Comparison of ENCODE assay signal across 16 cellular contexts in the genomic region with DNA sequence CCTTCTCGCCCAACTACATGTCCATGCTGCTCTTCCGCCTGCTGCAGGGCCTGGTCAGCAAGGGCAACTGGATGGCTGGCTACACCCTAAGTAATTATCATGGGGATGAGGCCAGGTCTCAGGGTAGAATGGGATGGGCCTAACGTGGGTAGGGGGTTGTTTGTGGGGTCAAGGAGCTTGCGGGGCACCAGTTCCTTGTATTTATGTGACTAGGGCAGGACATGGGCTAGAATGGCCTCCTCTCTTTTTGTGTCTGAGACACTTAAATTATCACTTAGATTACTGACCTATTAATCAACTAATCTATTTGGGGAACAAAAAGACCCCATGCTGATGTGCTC. TPM values are rescaled to one million over a fixed set of nuclear protein-coding genes. Genes with fewer than 3 reads are reported as not detected.
DNase-seq lines count a peak whose midpoint lies in the region; ATAC-seq and TF ChIP-seq lines count a peak whose summit lies in the region.
"Had no signal": no experiment of that assay in that cellular context is flagged by ENCODE, and none has a peak within 500 bp of the region (broad histone marks: within the 10 kb centered on the region; RNA-seq: fewer than 3 reads in every experiment).

No MANE protein-coding gene starts in this region.

- no peak for TF ChIP-seq CTCF in GM13976 (IDR thresholded peaks at IDR 0.05; ENCODE audit: borderline replicate concordance, control extremely low read depth, extremely low read depth, insufficient read depth, missing control alignments)
- TF ChIP-seq CTCF in HFFc6 (IDR thresholded peaks at IDR 0.05), result no peak
- TF ChIP-seq CTCF in endodermal cell (conservative IDR thresholded peaks at IDR 0.05), result no peak

- H2BK5ac ChIP-seq in neuronal stem cell (ENCODE audit: low read length), result no peak overlapping the region

- H3K27me3 ChIP-seq in endodermal cell (ENCODE audit: control insufficient read depth, insufficient read depth, low read length, poor library complexity, severe bottlenecking) (peaks cover 8% of the 10 kb centered on the region), neuronal stem cell (ENCODE audit: control insufficient read depth in 3 of 3, insufficient read depth in 3 of 3, low read depth in 1 of 3, low read length in 3 of 3) (no peaks in the 10 kb centered on the region)
- H3K27me3 ChIP-seq: MG63 had no signal

- no peaks in the 10 kb centered on the region for H3K9me3 ChIP-seq in endodermal cell (ENCODE audit: control insufficient read depth, low read length)
- no peaks in the 10 kb centered on the region for H3K9me3 ChIP-seq in neuronal stem cell (replicated peaks in 1 of 2; ENCODE audit: control insufficient read depth in 2 of 2, insufficient read depth in 1 of 2, low read depth in 1 of 2, low read length in 2 of 2)
- H3K9me3 ChIP-seq: BE2C, MG63 had no signal

- no peaks in the 10 kb centered on the region for H3K9me3 Mint-ChIP-seq in HFFc6
- no peaks in the 10 kb centered on the region for H3K9me3 Mint-ChIP-seq in endodermal cell
- H3K9me3 Mint-ChIP-seq: CD4-positive, alpha-beta memory T cell had no signal

- H3K27ac Mint-ChIP-seq in HFFc6, result peak overlapping the region; percentile 22; the same call in 1 of the 2 replicates
- no peak overlapping the region for H3K27ac Mint-ChIP-seq in endodermal cell

- H3K23ac ChIP-seq in neuronal stem cell (ENCODE audit: low read depth, low read length, poor library complexity), result peak overlapping the region; percentile 19

- H3K4ac ChIP-seq in neuronal stem cell (ENCODE audit: low read length), result no peak overlapping the region

- peaks cover 6% of the 10 kb centered on the region; the same call in 1 of the 2 replicates for H3K27me3 Mint-ChIP-seq in HFFc6 (ENCODE audit: insufficient read depth)
- H3K27me3 Mint-ChIP-seq in endodermal cell (ENCODE audit: insufficient read depth), result peaks cover 78% of the 10 kb centered on the region
- H3K27me3 Mint-ChIP-seq: CD4-positive, alpha-beta memory T cell had no signal

- peak; percentile 29 for DNase-seq in GM13976 (ENCODE audit: low spot score)
- no peak for DNase-seq in HFFc6
- DNase-seq in endodermal cell, result peak; percentile 70
- no peak for DNase-seq in neuronal stem cell (ENCODE audit: low spot score)
- no peak for DNase-seq in activated effector memory CD4-positive, alpha-beta T cell treated with anti-CD3 and anti-CD28 coated beads, Interleukin-2, amount 50 U/mL, for 16 hours
- DNase-seq in activated gamma-delta T cell (lab: John Stamatoyannopoulos, UW), result no peak
- DNase-seq: BE2C; CD4-positive, alpha-beta memory T cell; DMS79 treated with DMSO at 0.1 percent for 48 hours; MG63; NCI-H1092 treated with DMSO at 0.1 percent for 48 hours; NCI-H1694 treated with DMSO at 0.1 percent for 48 hours; NCI-H748 treated with DMSO at 0.1 percent for 48 hours had no signal

- H3K9ac ChIP-seq in endodermal cell (ENCODE audit: extremely low read depth, low read length, poor library complexity, severe bottlenecking) (no peak overlapping the region), neuronal stem cell (ENCODE audit: low read depth, low read length, poor library complexity) (no peak overlapping the region)
- H3K9ac ChIP-seq: GM23248 had no signal

- H3K4me1 Mint-ChIP-seq in HFFc6 (ENCODE audit: low read depth) (peaks cover 21% of the 10 kb centered on the region), endodermal cell (peaks cover 37% of the 10 kb centered on the region)
- H3K4me1 Mint-ChIP-seq: CD4-positive, alpha-beta memory T cell had no signal

- no peak for ATAC-seq in HG02588 (IDR thresholded peaks at IDR 0.05; ENCODE audit: unreplicated experiment)
- ATAC-seq: HepG2 had no signal

- no peak overlapping the region for H2BK15ac ChIP-seq in neuronal stem cell (ENCODE audit: low read length)

- H4K8ac ChIP-seq in neuronal stem cell (ENCODE audit: low read depth, low read length), result no peak overlapping the region

- H3K4me3 Mint-ChIP-seq in HFFc6 (no peak overlapping the region), endodermal cell (no peak overlapping the region)
- H3K4me3 Mint-ChIP-seq: CD4-positive, alpha-beta memory T cell had no signal

- H4K91ac ChIP-seq in neuronal stem cell (ENCODE audit: low read depth, low read length, poor library complexity), result no peak overlapping the region

- H3K4me2 ChIP-seq in neuronal stem cell (ENCODE audit: insufficient read depth, low read length, poor library complexity, severe bottlenecking), result no peak overlapping the region

- in situ Hi-C loops in GM13976 (cut with MboI; ENCODE audit: low sequenced_read_pairs, unreplicated experiment), result loop anchor here (25.0 kb wide), 1 partner anchor 330 kb away; no protein-coding TSS in a partner anchor

- H3K36me3 ChIP-seq in endodermal cell (ENCODE audit: control insufficient read depth, insufficient read depth, low read length) (no peaks in the 10 kb centered on the region), neuronal stem cell (replicated peaks in 1 of 2; ENCODE audit: control insufficient read depth in 2 of 2, insufficient read depth in 2 of 2, low read length in 2 of 2) (no peaks in the 10 kb centered on the region)
- H3K36me3 ChIP-seq: BE2C, MG63 had no signal

- H2AFZ ChIP-seq in neuronal stem cell (ENCODE audit: low read length), result no peak overlapping the region
- H2AFZ ChIP-seq: GM23248 had no signal

- H3K79me1 ChIP-seq in neuronal stem cell (ENCODE audit: low read depth, low read length), result no peaks in the 10 kb centered on the region

- H3K14ac ChIP-seq in neuronal stem cell (ENCODE audit: low read length), result no peak overlapping the region

- no peak overlapping the region for H3K4me3 ChIP-seq in endodermal cell (ENCODE audit: low read length)
- H3K4me3 ChIP-seq in neuronal stem cell (ENCODE audit: low read length in 2 of 2), result peak overlapping the region in 1 of 2 donors; percentile 15
- H3K4me3 ChIP-seq: GM23248, MG63 had no signal

- H3K36me3 Mint-ChIP-seq in HFFc6 (ENCODE audit: low read depth), result no peaks in the 10 kb centered on the region
- H3K36me3 Mint-ChIP-seq in endodermal cell (ENCODE audit: low read depth), result peaks cover 3% of the 10 kb centered on the region
- H3K36me3 Mint-ChIP-seq: CD4-positive, alpha-beta memory T cell had no signal

- WGBS in endodermal cell (ENCODE audit: insufficient coverage in 1 of 2, insufficient read length in 1 of 2), 2 experiments, result 61 to 100% methylated on average over 1 to 4 of the region's 4 CpGs
- WGBS in neuronal stem cell (ENCODE audit: extremely low coverage in 2 of 2, insufficient read length in 2 of 2, insufficient replicate concordance in 1 of 2), 2 donors, result no CpG with 5 or more reads among the region's 4 CpGs

- H2AK5ac ChIP-seq in neuronal stem cell (ENCODE audit: low read depth, low read length), result no peak overlapping the region

- H3K18ac ChIP-seq in neuronal stem cell (ENCODE audit: low read length), result peak overlapping the region; percentile 65

- H2BK120ac ChIP-seq in neuronal stem cell (ENCODE audit: low read depth, low read length), result no peak overlapping the region

- peaks cover 9% of the 10 kb centered on the region for H3K4me1 ChIP-seq in endodermal cell (ENCODE audit: control insufficient read depth, insufficient read depth, low read length)
- H3K4me1 ChIP-seq in neuronal stem cell (ENCODE audit: control insufficient read depth in 2 of 2, insufficient read depth in 1 of 2, low read depth in 1 of 2, low read length in 2 of 2), result peaks cover under 1 to 2% of the 10 kb centered on the region in 2 donors
- H3K4me1 ChIP-seq: BE2C had no signal

- H3K27ac ChIP-seq in endodermal cell (ENCODE audit: low read depth, low read length) (no peak overlapping the region), neuronal stem cell (replicated peaks; ENCODE audit: low read length) (no peak overlapping the region)
- H3K27ac ChIP-seq: GM23248 had no signal

- no peak overlapping the region for H2BK12ac ChIP-seq in neuronal stem cell (ENCODE audit: low read length)

RNA-seq across cellular contexts. Expression of a gene that starts 10.7 kb away (rescaled TPM):
- under 1 TPM in 4 of 6 experiments, not detected in 2; 0.12 to 0.33 (median 0.21) TPM for total RNA-seq in HFFc6 (2021; fragmentation: NEBNext Ultra II Directional; extraction: Animal tissue kit (Norgen Biotek cat#: 25700))
- 1 to 10 TPM in 1 of 2 donors, not detected in 1; 1.0 TPM for total RNA-seq in endodermal cell
- polyA plus RNA-seq in endodermal cell (2013, experiment 1 of 2), result not detected
- polyA plus RNA-seq in endodermal cell (2013, experiment 2 of 2), result 0.17 TPM
- 0.28 TPM for polyA plus RNA-seq in neuronal stem cell (2013, experiment 1 of 2)
- 0.21 TPM for polyA plus RNA-seq in neuronal stem cell (2013, experiment 2 of 2)
- total RNA-seq: GM23248 had no signal
- polyA plus RNA-seq: GM23248 had no signal

Comparison
In these comparisons a context has a peak if more than half of its experiments do, and no peak if none do; other contexts are left out.
1. DNase-seq: peak in GM13976 (single experiment) and endodermal cell (single experiment); none in HFFc6 (single experiment), neuronal stem cell (single experiment), activated effector memory CD4-positive, alpha-beta T cell treated with anti-CD3 and anti-CD28 coated beads, Interleukin-2, amount 50 U/mL, for 16 hours (single experiment) and activated gamma-delta T cell (single experiment).